Comparison of ENCODE assay signal across 24 cellular contexts in the genomic region with DNA sequence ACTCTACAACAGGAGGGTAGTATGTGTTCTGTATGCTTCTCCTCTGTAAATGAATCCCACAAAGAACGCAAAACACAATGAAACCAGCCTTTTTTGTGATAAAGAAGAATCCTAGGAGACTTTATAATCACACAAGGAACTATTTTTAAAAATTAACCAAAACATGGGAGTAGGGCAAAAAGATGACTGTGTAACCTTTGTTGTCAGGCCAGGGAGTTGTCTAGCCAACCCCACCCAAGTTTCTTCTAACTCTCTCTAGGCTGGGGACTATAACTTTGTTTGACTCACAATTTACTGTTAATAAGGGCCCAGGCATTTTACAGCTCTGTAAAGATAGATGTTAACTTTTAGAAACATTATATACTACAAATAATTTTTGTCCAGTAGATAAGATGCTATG.
"Had no signal": no experiment of that assay in that cellular context is flagged by ENCODE, and none has a peak within 500 bp of the region (broad histone marks: within the 10 kb centered on the region; RNA-seq: fewer than 3 reads in every experiment).

No MANE protein-coding gene starts in this region.

- H3K27me3 ChIP-seq: neutrophil, pancreas, right atrium auricular region, right lobe of liver, sigmoid colon, stomach, thyroid gland, tibial nerve, upper lobe of left lung, vagina had no signal

- H3K9me3 ChIP-seq: neutrophil, pancreas, prostate gland, sigmoid colon, thoracic aorta, thyroid gland, upper lobe of left lung, vagina had no signal

- ATAC-seq: natural killer cell; pancreas; right lobe of liver; stimulated activated effector memory CD8-positive, alpha-beta T cell treated with anti-CD3 and anti-CD28 coated beads, Interleukin-12 subunit alpha, Interleukin-12 subunit beta, amount 100 ng/mL, for 72 hours; stimulated activated naive B cell treated with anti-CD40 and anti-IgM and Interleukin-4, amounts not matched to agents 10 μg/mL and 1 μg/mL and 100 μg/mL, for 72 hours had no signal

- DNase-seq: natural killer cell; nucleus accumbens; pancreas; retina; right lobe of liver; sigmoid colon; small intestine; stimulated activated CD4-positive, alpha-beta T cell treated with anti-CD3 and anti-CD28 coated beads, Interleukin-15, amount 100 ng/mL, for 24 hours; stimulated activated CD4-positive, alpha-beta T cell treated with anti-CD3 and anti-CD28 coated beads, Interleukin-2, amount 100 ng/mL, for 24 hours; stimulated activated CD4-positive, alpha-beta T cell treated with anti-CD3 and anti-CD28 coated beads, Interleukin-2, amount 100 ng/mL, for 48 hours; stimulated activated CD4-positive, alpha-beta T cell treated with anti-CD3 and anti-CD28 coated beads, Interleukin-4, amount 100 ng/mL, for 24 hours; stimulated activated naive B cell treated with anti-CD40 and anti-IgM and Interleukin-4, amounts not matched to agents 10 μg/mL and 1 μg/mL and 100 μg/mL, for 72 hours; stimulated activated naive CD4-positive, alpha-beta T cell treated with Interleukin-2 at 50 U/mL for 16 hours; stomach; thyroid gland; trophoblast cell; upper lobe of left lung had no signal

- H3K27ac ChIP-seq: neutrophil, pancreas, prostate gland, right atrium auricular region, right lobe of liver, sigmoid colon, stomach, thoracic aorta, thyroid gland, tibial nerve, upper lobe of left lung, vagina had no signal

- H3K36me3 ChIP-seq: neutrophil, pancreas, prostate gland, right atrium auricular region, right lobe of liver, sigmoid colon, stomach, thoracic aorta, thyroid gland, tibial nerve, upper lobe of left lung, vagina had no signal

- H3K4me3 ChIP-seq: pancreas, prostate gland, right atrium auricular region, right lobe of liver, sigmoid colon, stomach, thoracic aorta, thyroid gland, tibial nerve, upper lobe of left lung, vagina had no signal

- H3K4me1 ChIP-seq: pancreas, prostate gland, right atrium auricular region, sigmoid colon, thyroid gland, upper lobe of left lung had no signal
